16 cellular contexts compared by ENCODE assay signal in the genomic region with DNA sequence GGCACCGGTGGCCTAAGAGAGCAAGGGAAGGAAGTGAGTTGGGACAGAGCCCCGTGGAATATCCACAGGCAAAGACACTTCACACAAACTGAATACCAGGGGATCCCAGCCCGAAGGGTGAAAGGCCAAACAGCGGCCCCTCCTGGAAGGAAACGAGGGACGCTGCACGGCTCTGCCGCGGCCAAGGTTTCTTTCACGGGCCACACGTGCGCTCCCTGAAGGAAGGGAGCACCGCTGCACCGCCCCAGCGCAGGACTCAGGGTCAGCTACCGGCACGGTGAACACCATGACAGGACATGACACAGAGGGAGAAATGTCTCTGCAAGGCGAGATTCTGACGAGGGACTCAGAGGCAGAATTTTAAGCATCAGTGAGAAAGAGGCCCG. TPM values are rescaled to one million over a fixed set of nuclear protein-coding genes. Genes with fewer than 3 reads are reported as not detected.
DNase-seq lines count a peak whose midpoint lies in the region; ATAC-seq, FAIRE-seq and TF ChIP-seq lines count a peak whose summit lies in the region.
"Had no signal": no experiment of that assay in that cellular context is flagged by ENCODE, and none has a peak within 500 bp of the region (broad histone marks: within the 10 kb centered on the region; RNA-seq: fewer than 3 reads in every experiment).

No MANE protein-coding gene starts in this region.

- H4K91ac ChIP-seq in H1 (replicated peaks; ENCODE audit: insufficient read length, low read length): no peak overlapping the region

- H3K79me2 ChIP-seq in H1 (ENCODE audit: control insufficient read depth in 1 of 2, insufficient read depth in 2 of 2, low read length in 2 of 2) (peaks cover 0 to 51% of the 10 kb centered on the region in 2 experiments; a peak in 2 of 4 replicates), HepG2 (ENCODE audit: insufficient read depth, low read length) (no peaks in the 10 kb centered on the region)

- H3K23ac ChIP-seq in H1 (ENCODE audit: insufficient read length): no peak overlapping the region

- H3K36me3 ChIP-seq in H1 (ENCODE audit: control insufficient read depth in 2 of 4, insufficient read depth in 4 of 4, low read length in 3 of 4): peaks cover 0 to 23% (median 10%) of the 10 kb centered on the region in 4 experiments; a peak in 5 of 8 replicates
- H3K36me3 ChIP-seq in HepG2 (replicated peaks in 1 of 2; ENCODE audit: control insufficient read depth in 1 of 2, insufficient read depth in 2 of 2, low read length in 2 of 2): peaks cover under 1 to 3% of the 10 kb centered on the region in 2 experiments; a peak in 2 of 5 replicates
- peaks cover 0 to 60% (median 6%) of the 10 kb centered on the region in 6 donors for H3K36me3 ChIP-seq in spleen
- peaks cover 0 to 12% (median 0%) of the 10 kb centered on the region in 3 donors for H3K36me3 ChIP-seq in Peyer's patch

- no peaks in the 10 kb centered on the region for H3K9me3 ChIP-seq in H1 (ENCODE audit: insufficient read depth in 2 of 2, low read depth in 1 of 2, low read length in 1 of 2)
- no peaks in the 10 kb centered on the region for H3K9me3 ChIP-seq in HepG2 (ENCODE audit: low read length)
- no peaks in the 10 kb centered on the region for H3K9me3 ChIP-seq in spleen
- no peaks in the 10 kb centered on the region for H3K9me3 ChIP-seq in Peyer's patch
- H3K9me3 ChIP-seq: Caco-2 had no signal

- no peak overlapping the region for H4K5ac ChIP-seq in H1 (ENCODE audit: insufficient read length, low read depth, low read length)

- peaks cover 11 to 15% of the 10 kb centered on the region in 2 experiments for H4K20me1 ChIP-seq in H1 (replicated peaks in 1 of 2; ENCODE audit: control insufficient read depth in 1 of 2, insufficient read depth in 2 of 2, low read length in 2 of 2)
- no peaks in the 10 kb centered on the region for H4K20me1 ChIP-seq in HepG2 (ENCODE audit: insufficient read depth, low read length)

- no peak for TF ChIP-seq CTCF in RWPE1 (conservative IDR thresholded peaks at IDR 0.05; ENCODE audit: low read depth)
- TF ChIP-seq CTCF in H1 (IDR thresholded peaks at IDR 0.05; ENCODE audit: control extremely low read depth in 1 of 3, insufficient read depth in 1 of 3, low read depth in 1 of 3, low read length in 3 of 3): peak in 2 of 3 experiments; percentile 26 to 34; a peak in 3 of 4 replicates
- TF ChIP-seq CTCF in HepG2 (CRISPR knock-in tag; IDR thresholded peaks at IDR 0.05): no peak
- TF ChIP-seq CTCF in spleen (IDR thresholded peaks at IDR 0.05 in 8 of 11, conservative IDR thresholded peaks at IDR 0.05 in 3 of 11): peak in 5 of 11 experiments; percentile 6 to 35 (median 21)
- no peak for TF ChIP-seq CTCF in Peyer's patch (IDR thresholded peaks at IDR 0.05)

- H3K56ac ChIP-seq in H1 (replicated peaks; ENCODE audit: insufficient read length, low read depth, low read length): no peak overlapping the region

- no peak overlapping the region for H3K4ac ChIP-seq in H1 (replicated peaks; ENCODE audit: insufficient read length, low read depth, low read length)

- intact Hi-C loops in HepG2 (cut with micrococcal nuclease; ENCODE audit: unreplicated experiment): no loop called here
- intact Hi-C loops in spleen (cut with DNase I; ENCODE audit: low total_unique reads): no loop called here

- FAIRE-seq in H1 (lab: Jason Lieb, UNC): no peak
- FAIRE-seq in HepG2 (lab: Jason Lieb, UNC): no peak

- no peak overlapping the region for H2BK5ac ChIP-seq in H1 (ENCODE audit: low read depth, low read length)

- no peaks in the 10 kb centered on the region for H3K27me3 ChIP-seq in H1 (replicated peaks in 1 of 4; ENCODE audit: control insufficient read depth in 3 of 4, extremely low read depth in 1 of 4, insufficient read depth in 3 of 4, low read length in 3 of 4)
- H3K27me3 ChIP-seq in HepG2 (ENCODE audit: control insufficient read depth in 1 of 2, insufficient read depth in 2 of 2, low read length in 2 of 2): no peaks in the 10 kb centered on the region
- H3K27me3 ChIP-seq in spleen (replicated peaks in 1 of 7): no peaks in the 10 kb centered on the region
- no peaks in the 10 kb centered on the region for H3K27me3 ChIP-seq in Peyer's patch

- H3K9ac ChIP-seq in H1 (replicated peaks in 1 of 4; ENCODE audit: extremely low read depth in 1 of 4, low read depth in 3 of 4, low read length in 3 of 4): no peak overlapping the region
- no peak overlapping the region for H3K9ac ChIP-seq in HepG2 (ENCODE audit: insufficient read depth, low read depth, low read length)

- in situ Hi-C loops in HepG2 (cut with HindIII; ENCODE audit: extremely low pct_ligation_motif_present, low pct_unique_long_range_greater_than_20kb): no loop called here

- TF ChIP-seq EP300 in H1 (IDR thresholded peaks at IDR 0.05; ENCODE audit: borderline replicate concordance in 1 of 2, low read depth in 2 of 2, low read length in 2 of 2): no peak
- TF ChIP-seq EP300 in HepG2 (IDR thresholded peaks at IDR 0.05; ENCODE audit: low read depth in 2 of 2, low read length in 2 of 2): no peak
- no peak for TF ChIP-seq EP300 in HepG2 (CRISPR knock-in tag; IDR thresholded peaks at IDR 0.05; ENCODE audit: borderline replicate concordance)

- H3K4me1 ChIP-seq in H1 (replicated peaks in 1 of 4; ENCODE audit: control insufficient read depth in 3 of 4, insufficient read depth in 4 of 4, low read length in 3 of 4): no peaks in the 10 kb centered on the region; a peak in 1 of 7 replicates
- H3K4me1 ChIP-seq in HepG2 (ENCODE audit: insufficient read depth, low read length): 0 out of 2 replicates have a peak, but pooled peaks cover 5% of the 10 kb centered on the region
- H3K4me1 ChIP-seq in spleen: peaks cover 0 to 23% (median 7%) of the 10 kb centered on the region in 6 donors
- H3K4me1 ChIP-seq in Peyer's patch: no peaks in the 10 kb centered on the region
- H3K4me1 ChIP-seq: Caco-2 had no signal

- H3K79me1 ChIP-seq in H1 (ENCODE audit: low read depth, low read length): peaks cover 13% of the 10 kb centered on the region

- H3K4me2 ChIP-seq in H1 (ENCODE audit: insufficient read depth in 1 of 2, low read depth in 2 of 2, low read length in 2 of 2): no peak overlapping the region
- H3K4me2 ChIP-seq in HepG2 (ENCODE audit: low read depth, low read length): no peak overlapping the region

- 80% methylated on average over 16 of the region's 20 CpGs; no CpG with 5 or more reads in 1 of the 2 experiments for WGBS in H1 (ENCODE audit: extremely low coverage in 1 of 2, insufficient coverage in 1 of 2, insufficient read length in 1 of 2, insufficient replicate concordance in 2 of 2, low coverage in 1 of 2, low lambda C conversion rate in 2 of 2, missing lambda C conversion rate in 1 of 2), 2 experiments
- 93% methylated on average over 20 of the region's 20 CpGs for WGBS in HepG2 (ENCODE audit: low lambda C conversion rate)
- WGBS in spleen, 5 donors: 74 to 88% (median 76%) methylated on average over 20 of the region's 20 CpGs

- no peak overlapping the region for H2BK20ac ChIP-seq in H1 (ENCODE audit: low read length)

- no peak for ATAC-seq in HepG2

- no peak overlapping the region for H3K18ac ChIP-seq in H1 (ENCODE audit: extremely low read depth, low read length)

- H2BK15ac ChIP-seq in H1 (ENCODE audit: low read length): no peak overlapping the region

- TF ChIP-seq RAD21 in H1 (IDR thresholded peaks at IDR 0.05 in 1 of 2, conservative IDR thresholded peaks at IDR 0.05 in 1 of 2; ENCODE audit: low read depth in 2 of 2, low read length in 2 of 2) (peak in 1 of 2 experiments; percentile 19; a peak in 1 of 4 replicates), HepG2 (CRISPR knock-in tag; IDR thresholded peaks at IDR 0.05) (no peak)

- H2AFZ ChIP-seq in H1 (ENCODE audit: low read length) (no peak overlapping the region), HepG2 (ENCODE audit: low read length) (no peak overlapping the region)

- H3K23me2 ChIP-seq in H1 (ENCODE audit: low read depth, low read length): no peaks in the 10 kb centered on the region

- DNase-seq in RWPE1 (ENCODE audit: low spot score) (no peak), H1 (ENCODE audit: low read depth in 1 of 2, low spot score in 2 of 2) (no peak), HepG2 (ENCODE audit: low spot score) (no peak), spleen (peak; percentile 76), DMS53 treated with DMSO at 0.1 percent for 48 hours (lab: John Stamatoyannopoulos, UW; ENCODE audit: unreplicated experiment) (no peak), Peyer's patch (no peak), NCI-H187 treated with DMSO at 0.1 percent for 48 hours (lab: John Stamatoyannopoulos, UW) (no peak)
- DNase-seq: Caco-2; CD4-positive, CD25-positive, alpha-beta regulatory T cell; DMS153; EL; MV-4-11; NCI-H1417; NCI-H2029; NCI-H510A; NCI-H774 had no signal

- 0 out of 2 replicates have a peak overlapping the region, but pooled peaks have one; percentile 53 for H4K8ac ChIP-seq in H1 (ENCODE audit: extremely low read depth, insufficient read depth, low read length)

- no TSS peak for BruUV-seq in HepG2 (replicated peaks; lab: Mats Ljungman, UMichigan)

- POLR2A ChIA-PET in RWPE1 (lab: Yijun Ruan, JAX; ENCODE audit: low non-redundant PET) (no interaction called here), H1 (lab: Charles Lee; ENCODE audit: partially characterized antibody) (no interaction called here), HepG2 (lab: Yijun Ruan, JAX) (no interaction called here)

- CTCF ChIA-PET in RWPE1 (lab: Yijun Ruan, JAX) (no interaction called here), H1 (lab: Charles Lee; ENCODE audit: partially characterized antibody) (no interaction called here), HepG2 (lab: Yijun Ruan, JAX; ENCODE audit: low intra/inter-chr PET ratio, low total read pairs) (no interaction called here)

- no peak overlapping the region for H2AK5ac ChIP-seq in H1 (ENCODE audit: low read depth, low read length)

- H2BK12ac ChIP-seq in H1 (ENCODE audit: low read depth, low read length): no peak overlapping the region

- H3K4me3 ChIP-seq in H1 (ENCODE audit: extremely low read depth in 1 of 4, insufficient read depth in 2 of 4, low read depth in 3 of 4, low read length in 4 of 4) (no peak overlapping the region), HepG2 (replicated peaks in 1 of 3; ENCODE audit: insufficient read depth in 1 of 3, low read depth in 2 of 3, low read length in 3 of 3) (no peak overlapping the region), spleen (no peak overlapping the region), Peyer's patch (no peak overlapping the region)

- TF ChIP-seq POLR2A in H1 (IDR thresholded peaks at IDR 0.05; ENCODE audit: control extremely low read depth in 1 of 2, low read depth in 2 of 2, low read length in 2 of 2) (no peak), HepG2 (IDR thresholded peaks at IDR 0.05; ENCODE audit: insufficient read depth in 1 of 2, low read depth in 2 of 2, low read length in 2 of 2) (no peak), spleen (IDR thresholded peaks at IDR 0.05) (no peak), Peyer's patch (IDR thresholded peaks at IDR 0.05) (no peak)

- no peak overlapping the region for H3K14ac ChIP-seq in H1 (ENCODE audit: insufficient read length)

- peak overlapping the region; percentile 4; the same call in 1 of the 2 replicates for H3K27ac ChIP-seq in RWPE1
- no peak overlapping the region for H3K27ac ChIP-seq in H1 (ENCODE audit: low read depth, low read length)
- H3K27ac ChIP-seq in HepG2 (ENCODE audit: extremely low read length, insufficient read depth, low read length): no peak overlapping the region
- peak overlapping the region in 5 of 8 donors; percentile 75 to 83 (median 78) for H3K27ac ChIP-seq in spleen
- no peak overlapping the region for H3K27ac ChIP-seq in Peyer's patch

- H2BK120ac ChIP-seq in H1 (replicated peaks; ENCODE audit: low read depth, low read length): no peak overlapping the region

RNA-seq across cellular contexts. Expression of gene GTPBP6, which starts 31.5 kb away (rescaled TPM):
- total RNA-seq in H1 (2021; fragmentation: NEBNext Ultra II Directional; extraction: Animal tissue kit (Norgen Biotek cat#: 25700)): 55.4 and 57.1 TPM in 2 replicates
- polyA plus RNA-seq in H1 (2011; rRNA removed): 33.9 and 59.0 TPM in 2 replicates
- polyA plus RNA-seq in H1 (2011; cell fraction: cytosol; rRNA removed): 56.3 TPM
- polyA plus RNA-seq in H1 (2011; cell fraction: nucleus; rRNA removed): 61.5 TPM
- 26.6 to 55.2 TPM (median 54.8 TPM) in 4 replicates for polyA plus RNA-seq in H1 (2012, experiment 1 of 2)
- 40.7 TPM for polyA plus RNA-seq in H1 (2012, experiment 2 of 2)
- 35.4 TPM for polyA plus RNA-seq in H1 (2013, experiment 1 of 2)
- 32.3 TPM for polyA plus RNA-seq in H1 (2013, experiment 2 of 2)
- polyA minus RNA-seq in H1 (2011; rRNA and poly(A)+ RNA removed): 17.9 and 18.5 TPM in 2 replicates
- 23.8 TPM for polyA minus RNA-seq in H1 (2011; cell fraction: cytosol; rRNA and poly(A)+ RNA removed)
- 18.8 TPM for polyA minus RNA-seq in H1 (2011; cell fraction: nucleus; rRNA and poly(A)+ RNA removed)
- 35.6 and 39.6 TPM in 2 replicates for total RNA-seq in HepG2 (2016; rRNA removed; fragmentation: Illumina TruSeq; extraction: Trizol)
- total RNA-seq in HepG2 (2016; cell fraction: cytosol; rRNA removed; fragmentation: Illumina TruSeq; extraction: Trizol; ENCODE audit: low read depth): 33.9 and 34.6 TPM in 2 replicates
- total RNA-seq in HepG2 (2016; cell fraction: insoluble cytoplasmic fraction; rRNA removed; fragmentation: Illumina TruSeq; extraction: Trizol): 32.3 and 41.0 TPM in 2 replicates
- total RNA-seq in HepG2 (2016; cell fraction: membrane; rRNA removed; fragmentation: Illumina TruSeq; extraction: Trizol): 50.6 and 52.4 TPM in 2 replicates
- total RNA-seq in HepG2 (2016; cell fraction: nucleus; rRNA removed; fragmentation: Illumina TruSeq; extraction: Trizol): 17.0 and 20.4 TPM in 2 replicates
- polyA plus RNA-seq in HepG2 (2011; rRNA removed): 20.2 and 22.1 TPM in 2 replicates
- polyA plus RNA-seq in HepG2 (2011; cell fraction: cytosol; rRNA removed): 18.4 and 31.3 TPM in 2 replicates
- polyA plus RNA-seq in HepG2 (2011; cell fraction: nucleus; rRNA removed): 29.4 and 36.8 TPM in 2 replicates
- 16.6 and 18.3 TPM in 2 replicates for polyA plus RNA-seq in HepG2 (2012)
- polyA plus RNA-seq in HepG2 (2016; cell fraction: cytosol; fragmentation: Illumina TruSeq; extraction: Trizol; ENCODE audit: low read depth): 46.6 and 50.3 TPM in 2 replicates
- polyA plus RNA-seq in HepG2 (2016; cell fraction: insoluble cytoplasmic fraction; fragmentation: Illumina TruSeq; extraction: Trizol; ENCODE audit: low read depth): 38.1 and 42.7 TPM in 2 replicates
- 50.6 and 54.4 TPM in 2 replicates for polyA plus RNA-seq in HepG2 (2016; cell fraction: membrane; fragmentation: Illumina TruSeq; extraction: Trizol; ENCODE audit: low read depth)
- 41.5 and 48.9 TPM in 2 replicates for polyA plus RNA-seq in HepG2 (2016; cell fraction: nucleus; fragmentation: Illumina TruSeq; extraction: Trizol; ENCODE audit: insufficient read depth, low read depth)
- polyA minus RNA-seq in HepG2 (2011; rRNA and poly(A)+ RNA removed; ENCODE audit: low replicate concordance): 14.7 and 27.7 TPM in 2 replicates
- polyA minus RNA-seq in HepG2 (2011; cell fraction: cytosol; rRNA and poly(A)+ RNA removed): 10.6 and 14.2 TPM in 2 replicates
- 4.7 and 7.2 TPM in 2 replicates for polyA minus RNA-seq in HepG2 (2011; cell fraction: nucleus; rRNA and poly(A)+ RNA removed)
- total RNA-seq in spleen: 10 to 100 TPM; 25.4 to 50.4 (median 37.6) TPM
- polyA plus RNA-seq in spleen: 10 to 100 TPM; 43.8 to 69.4 (median 43.9) TPM
- total RNA-seq in Peyer's patch: 10 to 100 TPM; 17.9 to 38.5 (median 30.8) TPM

RNA-seq across cellular contexts. Expression of gene PPP2R3B, which starts 36.6 kb away (rescaled TPM):
- total RNA-seq in H1 (2021; fragmentation: NEBNext Ultra II Directional; extraction: Animal tissue kit (Norgen Biotek cat#: 25700)): 84.3 and 86.7 TPM in 2 replicates
- polyA plus RNA-seq in H1 (2011; rRNA removed) (47.6 and 80.1 TPM in 2 replicates), HepG2 (2011; rRNA removed) (21.4 and 26.0 TPM in 2 replicates), spleen (10 to 100 TPM; 27.0 to 62.2 (median 45.8) TPM)
- polyA plus RNA-seq in H1 (2011; cell fraction: cytosol; rRNA removed): 74.0 TPM
- 265 TPM for polyA plus RNA-seq in H1 (2011; cell fraction: nucleus; rRNA removed)
- 46.6 to 79.9 TPM (median 73.3 TPM) in 4 replicates for polyA plus RNA-seq in H1 (2012, experiment 1 of 2)
- 48.0 TPM for polyA plus RNA-seq in H1 (2012, experiment 2 of 2)
- polyA plus RNA-seq in H1 (2013, experiment 1 of 2): 41.6 TPM
- 37.4 TPM for polyA plus RNA-seq in H1 (2013, experiment 2 of 2)
- 39.1 and 49.9 TPM in 2 replicates for polyA minus RNA-seq in H1 (2011; rRNA and poly(A)+ RNA removed)
- 56.4 TPM for polyA minus RNA-seq in H1 (2011; cell fraction: cytosol; rRNA and poly(A)+ RNA removed)
- 122 TPM for polyA minus RNA-seq in H1 (2011; cell fraction: nucleus; rRNA and poly(A)+ RNA removed)
- total RNA-seq in HepG2 (2016; rRNA removed; fragmentation: Illumina TruSeq; extraction: Trizol) (10.2 and 17.0 TPM in 2 replicates), spleen (10 to 100 TPM; 12.6 to 34.2 (median 24.4) TPM), Peyer's patch (10 to 100 TPM in 2 of 4 donors, 1 to 10 TPM in 2; 4.0 to 65.2 (median 13.1) TPM)
- total RNA-seq in HepG2 (2016; cell fraction: cytosol; rRNA removed; fragmentation: Illumina TruSeq; extraction: Trizol; ENCODE audit: low read depth): 40.0 and 45.6 TPM in 2 replicates
- total RNA-seq in HepG2 (2016; cell fraction: insoluble cytoplasmic fraction; rRNA removed; fragmentation: Illumina TruSeq; extraction: Trizol): 9.9 and 18.2 TPM in 2 replicates
- 24.0 and 29.4 TPM in 2 replicates for total RNA-seq in HepG2 (2016; cell fraction: membrane; rRNA removed; fragmentation: Illumina TruSeq; extraction: Trizol)
- 16.8 and 20.3 TPM in 2 replicates for total RNA-seq in HepG2 (2016; cell fraction: nucleus; rRNA removed; fragmentation: Illumina TruSeq; extraction: Trizol)
- polyA plus RNA-seq in HepG2 (2011; cell fraction: cytosol; rRNA removed): 12.7 and 19.9 TPM in 2 replicates
- polyA plus RNA-seq in HepG2 (2011; cell fraction: nucleus; rRNA removed): 123 and 149 TPM in 2 replicates
- 9.5 and 14.7 TPM in 2 replicates for polyA plus RNA-seq in HepG2 (2012)
- 4.1 and 5.7 TPM in 2 replicates for polyA plus RNA-seq in HepG2 (2016; cell fraction: cytosol; fragmentation: Illumina TruSeq; extraction: Trizol; ENCODE audit: low read depth)
- 11.5 and 12.7 TPM in 2 replicates for polyA plus RNA-seq in HepG2 (2016; cell fraction: insoluble cytoplasmic fraction; fragmentation: Illumina TruSeq; extraction: Trizol; ENCODE audit: low read depth)
- 7.1 and 8.7 TPM in 2 replicates for polyA plus RNA-seq in HepG2 (2016; cell fraction: membrane; fragmentation: Illumina TruSeq; extraction: Trizol; ENCODE audit: low read depth)
- polyA plus RNA-seq in HepG2 (2016; cell fraction: nucleus; fragmentation: Illumina TruSeq; extraction: Trizol; ENCODE audit: insufficient read depth, low read depth): 43.6 and 49.3 TPM in 2 replicates
- 25.0 and 39.8 TPM in 2 replicates for polyA minus RNA-seq in HepG2 (2011; rRNA and poly(A)+ RNA removed; ENCODE audit: low replicate concordance)
- 13.1 and 17.1 TPM in 2 replicates for polyA minus RNA-seq in HepG2 (2011; cell fraction: cytosol; rRNA and poly(A)+ RNA removed)
- polyA minus RNA-seq in HepG2 (2011; cell fraction: nucleus; rRNA and poly(A)+ RNA removed): 23.4 and 29.1 TPM in 2 replicates

Comparison
In these comparisons a context has a peak if more than half of its experiments do, and no peak if none do; other contexts are left out.
1. H3K27ac ChIP-seq: peak in RWPE1 (single experiment) and spleen (5 of 8); none in H1 (single experiment), HepG2 (single experiment) and Peyer's patch (0 of 4).
2. CTCF ChIP-seq: peak in H1 (2 of 3); none in RWPE1 (single experiment), HepG2 (single experiment) and Peyer's patch (0 of 6).